8 cellular contexts compared by ENCODE assay signal in the genomic region with DNA sequence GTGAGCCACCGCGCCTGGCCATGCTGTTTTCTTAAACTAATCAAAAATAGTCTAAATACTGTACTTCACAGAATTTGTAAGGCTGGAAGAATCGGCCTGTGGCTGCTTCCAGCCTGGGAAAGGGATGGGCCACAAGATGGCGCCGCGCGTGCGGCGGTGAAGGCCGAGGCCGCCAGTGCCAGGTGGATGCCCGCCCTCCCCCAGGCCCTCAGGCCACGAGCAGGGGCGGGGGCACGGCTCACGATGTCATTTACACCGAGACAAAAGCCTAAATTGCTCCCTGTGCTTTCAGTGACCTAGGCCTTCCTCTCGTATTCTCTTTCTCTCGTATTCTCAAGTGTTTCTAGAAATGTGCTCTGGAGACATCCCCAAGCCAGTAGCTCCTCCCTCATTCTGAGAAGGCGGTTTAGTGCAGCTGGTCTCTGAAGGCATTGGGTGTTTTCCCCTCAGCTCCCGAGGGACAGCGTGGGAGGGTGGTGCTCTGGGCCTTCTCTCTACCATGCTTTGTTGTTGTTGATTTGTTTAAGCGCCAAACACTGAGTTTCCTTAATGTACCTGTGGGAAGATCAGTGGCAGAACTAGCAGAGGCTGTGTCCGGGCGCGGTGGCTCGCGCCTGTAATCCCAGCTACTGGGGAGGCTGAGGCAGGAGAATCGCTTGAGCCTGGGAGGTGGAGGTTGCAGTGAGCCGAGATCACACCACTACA.
A peak's percentile ranks its signal among the peaks of the same experiment; 100 is the strongest.
DNase-seq lines count a peak whose midpoint lies in the region; ATAC-seq and TF ChIP-seq lines count a peak whose summit lies in the region.

No MANE protein-coding gene starts in this region.

- no peaks in the 10 kb centered on the region for H3K9me2 ChIP-seq in PC-3 (replicated peaks; ENCODE audit: low read length)

- POLR2A ChIA-PET in PC-3 (lab: Charles Lee; ENCODE audit: unreplicated experiment), result interaction anchor here (0.6 to 0.7 kb wide), 2 partner anchors 92 to 137 kb away, joined by 3 to 6 read pairs; no protein-coding TSS in a partner anchor

- H3K27ac Mint-ChIP-seq in nephron progenitor cell, result peak overlapping the region; percentile 50
- H3K27ac Mint-ChIP-seq in stimulated activated naive CD8-positive, alpha-beta T cell treated with anti-CD3 and anti-CD28 coated beads, Interleukin-15, Interleukin-2, amounts not matched to agents 100 ng/mL and 50 ng/mL, for 24 hours, result peak overlapping the region; percentile 89

- ATAC-seq in GM21529 (IDR thresholded peaks at IDR 0.05; ENCODE audit: unreplicated experiment) (peak; percentile 87), PC-3 (peak; percentile 73)

- H3K4me2 ChIP-seq in PC-3 (ENCODE audit: low read length), result peak overlapping the region; percentile 66

- H3K4me1 Mint-ChIP-seq in nephron progenitor cell, result peaks cover 5% of the 10 kb centered on the region
- peaks cover 39% of the 10 kb centered on the region for H3K4me1 Mint-ChIP-seq in stimulated activated naive CD8-positive, alpha-beta T cell treated with anti-CD3 and anti-CD28 coated beads, Interleukin-15, Interleukin-2, amounts not matched to agents 100 ng/mL and 50 ng/mL, for 24 hours (ENCODE audit: low read depth)

- no peaks in the 10 kb centered on the region for H3K36me3 ChIP-seq in PC-3 (ENCODE audit: low read depth, low read length)

- no peaks in the 10 kb centered on the region for H3K27me3 ChIP-seq in PC-3 (ENCODE audit: low read length)

- peak overlapping the region; percentile 72 for H3K4me3 Mint-ChIP-seq in nephron progenitor cell
- peak overlapping the region; percentile 74 for H3K4me3 Mint-ChIP-seq in stimulated activated naive CD8-positive, alpha-beta T cell treated with anti-CD3 and anti-CD28 coated beads, Interleukin-15, Interleukin-2, amounts not matched to agents 100 ng/mL and 50 ng/mL, for 24 hours

- peaks cover 14% of the 10 kb centered on the region for H3K4me1 ChIP-seq in PC-3 (ENCODE audit: insufficient read depth, low read length)

- H3K9me3 ChIP-seq in PC-3 (ENCODE audit: low read length), result no peaks in the 10 kb centered on the region

- H3K79me2 ChIP-seq in PC-3 (ENCODE audit: low read length), result no peaks in the 10 kb centered on the region

- H3K36me3 Mint-ChIP-seq in nephron progenitor cell (ENCODE audit: low read depth), result peaks cover 10% of the 10 kb centered on the region
- H3K36me3 Mint-ChIP-seq in stimulated activated naive CD8-positive, alpha-beta T cell treated with anti-CD3 and anti-CD28 coated beads, Interleukin-15, Interleukin-2, amounts not matched to agents 100 ng/mL and 50 ng/mL, for 24 hours (ENCODE audit: low read depth), result no peaks in the 10 kb centered on the region

- peaks cover 2% of the 10 kb centered on the region for H3K27me3 Mint-ChIP-seq in nephron progenitor cell (ENCODE audit: low read depth, poor library complexity)
- no peaks in the 10 kb centered on the region for H3K27me3 Mint-ChIP-seq in stimulated activated naive CD8-positive, alpha-beta T cell treated with anti-CD3 and anti-CD28 coated beads, Interleukin-15, Interleukin-2, amounts not matched to agents 100 ng/mL and 50 ng/mL, for 24 hours

- H3K9ac ChIP-seq in PC-3 (ENCODE audit: low read length), result peak overlapping the region; percentile 62

- peaks cover 11% of the 10 kb centered on the region for H3K9me3 Mint-ChIP-seq in nephron progenitor cell
- H3K9me3 Mint-ChIP-seq in stimulated activated naive CD8-positive, alpha-beta T cell treated with anti-CD3 and anti-CD28 coated beads, Interleukin-15, Interleukin-2, amounts not matched to agents 100 ng/mL and 50 ng/mL, for 24 hours, result no peaks in the 10 kb centered on the region

- DNase-seq in DMS53 treated with DMSO at 0.1 percent for 48 hours (lab: John Stamatoyannopoulos, UW; ENCODE audit: unreplicated experiment) (peak; percentile 86), HuH-7 (ENCODE audit: low spot score) (peak; percentile 32), PC-3 (peak; percentile 65), fibroblast of peridontal ligament (ENCODE audit: extremely low read depth) (peak; percentile 70), nephron progenitor cell (peak; percentile 79)
- DNase-seq in activated T-helper 1 cell treated with anti-CD3 and anti-CD28 coated beads, Interleukin-2, amount 50 U/mL, for 16 hours (ENCODE audit: low read depth in 1 of 2, low spot score in 1 of 2), result peak; percentile 46 to 53

- H3K4me3 ChIP-seq in PC-3 (ENCODE audit: low read length), result peak overlapping the region; percentile 39; the same call in 1 of the 2 replicates

- no peaks in the 10 kb centered on the region for H4K20me1 ChIP-seq in PC-3 (ENCODE audit: low read length)

- H3F3A ChIP-seq in PC-3 (ENCODE audit: low read length, unreplicated experiment), result no peaks in the 10 kb centered on the region

- BruUV-seq in PC-3 (replicated peaks; lab: Mats Ljungman, UMichigan), result no TSS peak

- peak overlapping the region; percentile 81 for H3K27ac ChIP-seq in PC-3 (ENCODE audit: low read length)

- intact Hi-C loops in PC-3 (cut with micrococcal nuclease), result loop anchor here (1.0 to 5.0 kb wide), 7 partner anchors 140 to 813 kb away; no protein-coding TSS in a partner anchor

- peak overlapping the region; percentile 69 for H2AFZ ChIP-seq in PC-3 (ENCODE audit: low read length)

- CTCF ChIA-PET in PC-3 (lab: Charles Lee), result interaction anchor here (0.5 to 1.1 kb wide), 4 partner anchors 392 to 811 kb away, joined by 3 to 9 read pairs (median 4); no protein-coding TSS in a partner anchor

- TF ChIP-seq CTCF in PC-3 (conservative IDR thresholded peaks at IDR 0.05; ENCODE audit: low read depth, low read length), result peak; percentile 68
- TF ChIP-seq CTCF in nephron progenitor cell (IDR thresholded peaks at IDR 0.05), result peak; percentile 72

Comparison
In these comparisons a context has a peak if more than half of its experiments do, and no peak if none do; other contexts are left out.
1. Peak in every context shown above with its lines: DNase-seq, ATAC-seq, H3K4me3 ChIP-seq and H3K27ac ChIP-seq.
2. DNase-seq: peak in every context shown above with its lines; median percentile 86 in DMS53 treated with DMSO at 0.1 percent for 48 hours; 79 in nephron progenitor cell; 70 in fibroblast of peridontal ligament; 65 in PC-3; 50 in activated T-helper 1 cell treated with anti-CD3 and anti-CD28 coated beads, Interleukin-2, amount 50 U/mL, for 16 hours; 32 in HuH-7.